Comparison of ENCODE assay signal across 1 cellular context in the genomic region with DNA sequence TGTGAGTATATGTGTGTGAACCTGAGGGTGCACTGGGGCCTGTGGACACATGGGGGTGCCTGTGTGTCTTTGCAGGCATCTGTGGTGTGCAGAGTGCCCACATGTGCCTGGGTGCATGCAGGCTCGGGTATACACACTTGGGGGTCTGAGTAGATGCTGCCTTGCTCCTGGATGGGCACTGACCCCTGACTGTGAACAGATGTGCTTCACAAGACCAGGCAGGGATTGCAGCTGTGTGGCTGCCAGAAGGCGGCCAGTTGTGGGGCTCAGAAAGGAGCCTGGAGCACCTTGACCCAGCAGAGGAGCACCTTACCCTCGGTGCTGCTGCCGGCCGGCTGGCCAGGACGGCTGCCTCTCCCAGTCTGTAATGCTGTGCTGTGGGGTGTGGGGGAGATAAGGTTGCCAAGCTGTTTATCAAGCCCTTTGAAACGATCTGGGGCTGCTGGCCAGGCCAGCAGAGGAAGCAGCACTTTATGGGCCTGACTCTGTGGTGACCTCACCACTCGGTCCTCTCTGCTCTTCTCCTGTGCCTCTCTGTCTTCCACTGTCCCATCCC.
TF ChIP-seq lines count a peak whose summit lies in the region.

No MANE protein-coding gene starts in this region.

TF ChIP-seq in K562, 482 proteins besides CTCF, POLR2A, EP300 and RAD21 (continued from another document and continues in another):
- TF ChIP-seq, protein P1, sequence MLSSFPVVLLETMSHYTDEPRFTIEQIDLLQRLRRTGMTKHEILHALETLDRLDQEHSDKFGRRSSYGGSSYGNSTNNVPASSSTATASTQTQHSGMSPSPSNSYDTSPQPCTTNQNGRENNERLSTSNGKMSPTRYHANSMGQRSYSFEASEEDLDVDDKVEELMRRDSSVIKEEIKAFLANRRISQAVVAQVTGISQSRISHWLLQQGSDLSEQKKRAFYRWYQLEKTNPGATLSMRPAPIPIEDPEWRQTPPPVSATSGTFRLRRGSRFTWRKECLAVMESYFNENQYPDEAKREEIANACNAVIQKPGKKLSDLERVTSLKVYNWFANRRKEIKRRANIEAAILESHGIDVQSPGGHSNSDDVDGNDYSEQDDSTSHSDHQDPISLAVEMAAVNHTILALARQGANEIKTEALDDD (IDR thresholded peaks at IDR 0.05) = no peak
- TF ChIP-seq FOXM1 (IDR thresholded peaks at IDR 0.05; ENCODE audit: low read depth) = peak; percentile 33; the same call in 1 of the 2 replicates
- no peak for TF ChIP-seq FOXM1 (CRISPR knock-in tag; IDR thresholded peaks at IDR 0.05; ENCODE audit: low read depth)
- TF ChIP-seq CSDE1 (IDR thresholded peaks at IDR 0.05) = no peak
- peak; percentile 76 for TF ChIP-seq HMGN3 (IDR thresholded peaks at IDR 0.05; ENCODE audit: borderline replicate concordance, extremely low read depth, insufficient read length, low read depth, low read length)
- TF ChIP-seq ELF1 (tag; IDR thresholded peaks at IDR 0.05) = no peak
- TF ChIP-seq, protein P2, sequence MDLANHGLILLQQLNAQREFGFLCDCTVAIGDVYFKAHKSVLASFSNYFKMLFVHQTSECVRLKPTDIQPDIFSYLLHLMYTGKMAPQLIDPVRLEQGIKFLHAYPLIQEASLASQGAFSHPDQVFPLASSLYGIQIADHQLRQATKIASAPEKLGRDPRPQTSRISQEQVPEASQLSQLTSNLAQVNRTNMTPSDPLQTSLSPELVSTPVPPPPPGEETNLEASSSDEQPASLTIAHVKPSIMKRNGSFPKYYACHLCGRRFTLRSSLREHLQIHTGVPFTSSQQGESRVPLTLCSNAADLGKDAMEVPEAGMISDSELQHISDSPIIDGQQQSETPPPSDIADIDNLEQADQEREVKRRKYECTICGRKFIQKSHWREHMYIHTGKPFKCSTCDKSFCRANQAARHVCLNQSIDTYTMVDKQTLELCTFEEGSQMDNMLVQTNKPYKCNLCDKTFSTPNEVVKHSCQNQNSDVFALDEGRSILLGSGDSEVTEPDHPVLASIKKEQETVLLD (IDR thresholded peaks at IDR 0.05) = 0 out of 2 replicates have a peak, but pooled peaks have one; percentile 33
- TF ChIP-seq EHMT2 (IDR thresholded peaks at IDR 0.05) = no peak
- TF ChIP-seq KDM2B (CRISPR knock-in tag; IDR thresholded peaks at IDR 0.05) = no peak
- no peak for TF ChIP-seq SMC3 (conservative IDR thresholded peaks at IDR 0.05; ENCODE audit: insufficient read depth, low read depth, low read length)
- TF ChIP-seq ZNF3 (CRISPR knock-in tag; IDR thresholded peaks at IDR 0.05) = no peak
- TF ChIP-seq, protein P3, sequence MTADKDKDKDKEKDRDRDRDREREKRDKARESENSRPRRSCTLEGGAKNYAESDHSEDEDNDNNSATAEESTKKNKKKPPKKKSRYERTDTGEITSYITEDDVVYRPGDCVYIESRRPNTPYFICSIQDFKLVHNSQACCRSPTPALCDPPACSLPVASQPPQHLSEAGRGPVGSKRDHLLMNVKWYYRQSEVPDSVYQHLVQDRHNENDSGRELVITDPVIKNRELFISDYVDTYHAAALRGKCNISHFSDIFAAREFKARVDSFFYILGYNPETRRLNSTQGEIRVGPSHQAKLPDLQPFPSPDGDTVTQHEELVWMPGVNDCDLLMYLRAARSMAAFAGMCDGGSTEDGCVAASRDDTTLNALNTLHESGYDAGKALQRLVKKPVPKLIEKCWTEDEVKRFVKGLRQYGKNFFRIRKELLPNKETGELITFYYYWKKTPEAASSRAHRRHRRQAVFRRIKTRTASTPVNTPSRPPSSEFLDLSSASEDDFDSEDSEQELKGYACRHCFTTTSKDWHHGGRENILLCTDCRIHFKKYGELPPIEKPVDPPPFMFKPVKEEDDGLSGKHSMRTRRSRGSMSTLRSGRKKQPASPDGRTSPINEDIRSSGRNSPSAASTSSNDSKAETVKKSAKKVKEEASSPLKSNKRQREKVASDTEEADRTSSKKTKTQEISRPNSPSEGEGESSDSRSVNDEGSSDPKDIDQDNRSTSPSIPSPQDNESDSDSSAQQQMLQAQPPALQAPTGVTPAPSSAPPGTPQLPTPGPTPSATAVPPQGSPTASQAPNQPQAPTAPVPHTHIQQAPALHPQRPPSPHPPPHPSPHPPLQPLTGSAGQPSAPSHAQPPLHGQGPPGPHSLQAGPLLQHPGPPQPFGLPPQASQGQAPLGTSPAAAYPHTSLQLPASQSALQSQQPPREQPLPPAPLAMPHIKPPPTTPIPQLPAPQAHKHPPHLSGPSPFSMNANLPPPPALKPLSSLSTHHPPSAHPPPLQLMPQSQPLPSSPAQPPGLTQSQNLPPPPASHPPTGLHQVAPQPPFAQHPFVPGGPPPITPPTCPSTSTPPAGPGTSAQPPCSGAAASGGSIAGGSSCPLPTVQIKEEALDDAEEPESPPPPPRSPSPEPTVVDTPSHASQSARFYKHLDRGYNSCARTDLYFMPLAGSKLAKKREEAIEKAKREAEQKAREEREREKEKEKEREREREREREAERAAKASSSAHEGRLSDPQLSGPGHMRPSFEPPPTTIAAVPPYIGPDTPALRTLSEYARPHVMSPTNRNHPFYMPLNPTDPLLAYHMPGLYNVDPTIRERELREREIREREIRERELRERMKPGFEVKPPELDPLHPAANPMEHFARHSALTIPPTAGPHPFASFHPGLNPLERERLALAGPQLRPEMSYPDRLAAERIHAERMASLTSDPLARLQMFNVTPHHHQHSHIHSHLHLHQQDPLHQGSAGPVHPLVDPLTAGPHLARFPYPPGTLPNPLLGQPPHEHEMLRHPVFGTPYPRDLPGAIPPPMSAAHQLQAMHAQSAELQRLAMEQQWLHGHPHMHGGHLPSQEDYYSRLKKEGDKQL (CRISPR knock-in tag; IDR thresholded peaks at IDR 0.05; ENCODE audit: borderline replicate concordance) = no peak
- peak; percentile 78 to 80 for TF ChIP-seq TRIM24 (IDR thresholded peaks at IDR 0.05)
- TF ChIP-seq, protein P4, sequence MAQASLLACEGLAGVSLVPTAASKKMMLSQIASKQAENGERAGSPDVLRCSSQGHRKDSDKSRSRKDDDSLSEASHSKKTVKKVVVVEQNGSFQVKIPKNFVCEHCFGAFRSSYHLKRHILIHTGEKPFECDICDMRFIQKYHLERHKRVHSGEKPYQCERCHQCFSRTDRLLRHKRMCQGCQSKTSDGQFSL (CRISPR knock-in tag; IDR thresholded peaks at IDR 0.05) = peak; percentile 62
- TF ChIP-seq, protein P4 (tag; IDR thresholded peaks at IDR 0.05) = no peak
- TF ChIP-seq ZNF212 (CRISPR knock-in tag; IDR thresholded peaks at IDR 0.05) = no peak
- TF ChIP-seq ZBTB1 (CRISPR knock-in tag; IDR thresholded peaks at IDR 0.05; ENCODE audit: borderline replicate concordance, low read depth) = no peak
- TF ChIP-seq KLF16 (IDR thresholded peaks at IDR 0.05) = peak; percentile 88
- peak; percentile 83 for TF ChIP-seq TAL1 (IDR thresholded peaks at IDR 0.05)
- TF ChIP-seq, protein P5, sequence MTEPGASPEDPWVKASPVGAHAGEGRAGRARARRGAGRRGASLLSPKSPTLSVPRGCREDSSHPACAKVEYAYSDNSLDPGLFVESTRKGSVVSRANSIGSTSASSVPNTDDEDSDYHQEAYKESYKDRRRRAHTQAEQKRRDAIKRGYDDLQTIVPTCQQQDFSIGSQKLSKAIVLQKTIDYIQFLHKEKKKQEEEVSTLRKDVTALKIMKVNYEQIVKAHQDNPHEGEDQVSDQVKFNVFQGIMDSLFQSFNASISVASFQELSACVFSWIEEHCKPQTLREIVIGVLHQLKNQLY (CRISPR knock-in tag; conservative IDR thresholded peaks at IDR 0.05) = 0 out of 4 replicates have a peak, but pooled peaks of 1 of the 2 experiments have one; percentile 21
- peak; percentile 37; the same call in 1 of the 2 replicates for TF ChIP-seq NCOA1 (IDR thresholded peaks at IDR 0.05; ENCODE audit: low read depth)
- peak; percentile 65 for TF ChIP-seq LEF1 (IDR thresholded peaks at IDR 0.05)
- TF ChIP-seq TAF1 (IDR thresholded peaks at IDR 0.05; ENCODE audit: control insufficient read depth, extremely low read depth, insufficient read depth, low read length, severe bottlenecking) = peak; percentile 29
- TF ChIP-seq CCAR2 (IDR thresholded peaks at IDR 0.05; ENCODE audit: low read depth, low read length) = no peak
- peak; percentile 39 for TF ChIP-seq MEIS2 (IDR thresholded peaks at IDR 0.05; ENCODE audit: partially characterized antibody)
- no peak for TF ChIP-seq C11orf30 (IDR thresholded peaks at IDR 0.05; ENCODE audit: low read depth)
- no peak for TF ChIP-seq ZNF780A (CRISPR knock-in tag; IDR thresholded peaks at IDR 0.05)
- TF ChIP-seq, protein P6, sequence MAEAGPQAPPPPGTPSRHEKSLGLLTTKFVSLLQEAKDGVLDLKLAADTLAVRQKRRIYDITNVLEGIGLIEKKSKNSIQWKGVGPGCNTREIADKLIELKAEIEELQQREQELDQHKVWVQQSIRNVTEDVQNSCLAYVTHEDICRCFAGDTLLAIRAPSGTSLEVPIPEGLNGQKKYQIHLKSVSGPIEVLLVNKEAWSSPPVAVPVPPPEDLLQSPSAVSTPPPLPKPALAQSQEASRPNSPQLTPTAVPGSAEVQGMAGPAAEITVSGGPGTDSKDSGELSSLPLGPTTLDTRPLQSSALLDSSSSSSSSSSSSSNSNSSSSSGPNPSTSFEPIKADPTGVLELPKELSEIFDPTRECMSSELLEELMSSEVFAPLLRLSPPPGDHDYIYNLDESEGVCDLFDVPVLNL (CRISPR knock-in tag; IDR thresholded peaks at IDR 0.05; ENCODE audit: low read depth) = no peak
- TF ChIP-seq NFRKB (IDR thresholded peaks at IDR 0.05; ENCODE audit: low read depth) = no peak
- TF ChIP-seq, protein P7, sequence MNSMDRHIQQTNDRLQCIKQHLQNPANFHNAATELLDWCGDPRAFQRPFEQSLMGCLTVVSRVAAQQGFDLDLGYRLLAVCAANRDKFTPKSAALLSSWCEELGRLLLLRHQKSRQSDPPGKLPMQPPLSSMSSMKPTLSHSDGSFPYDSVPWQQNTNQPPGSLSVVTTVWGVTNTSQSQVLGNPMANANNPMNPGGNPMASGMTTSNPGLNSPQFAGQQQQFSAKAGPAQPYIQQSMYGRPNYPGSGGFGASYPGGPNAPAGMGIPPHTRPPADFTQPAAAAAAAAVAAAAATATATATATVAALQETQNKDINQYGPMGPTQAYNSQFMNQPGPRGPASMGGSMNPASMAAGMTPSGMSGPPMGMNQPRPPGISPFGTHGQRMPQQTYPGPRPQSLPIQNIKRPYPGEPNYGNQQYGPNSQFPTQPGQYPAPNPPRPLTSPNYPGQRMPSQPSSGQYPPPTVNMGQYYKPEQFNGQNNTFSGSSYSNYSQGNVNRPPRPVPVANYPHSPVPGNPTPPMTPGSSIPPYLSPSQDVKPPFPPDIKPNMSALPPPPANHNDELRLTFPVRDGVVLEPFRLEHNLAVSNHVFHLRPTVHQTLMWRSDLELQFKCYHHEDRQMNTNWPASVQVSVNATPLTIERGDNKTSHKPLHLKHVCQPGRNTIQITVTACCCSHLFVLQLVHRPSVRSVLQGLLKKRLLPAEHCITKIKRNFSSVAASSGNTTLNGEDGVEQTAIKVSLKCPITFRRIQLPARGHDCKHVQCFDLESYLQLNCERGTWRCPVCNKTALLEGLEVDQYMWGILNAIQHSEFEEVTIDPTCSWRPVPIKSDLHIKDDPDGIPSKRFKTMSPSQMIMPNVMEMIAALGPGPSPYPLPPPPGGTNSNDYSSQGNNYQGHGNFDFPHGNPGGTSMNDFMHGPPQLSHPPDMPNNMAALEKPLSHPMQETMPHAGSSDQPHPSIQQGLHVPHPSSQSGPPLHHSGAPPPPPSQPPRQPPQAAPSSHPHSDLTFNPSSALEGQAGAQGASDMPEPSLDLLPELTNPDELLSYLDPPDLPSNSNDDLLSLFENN (IDR thresholded peaks at IDR 0.05; ENCODE audit: low read depth in 2 of 2, low read length in 2 of 2) = peak in 1 of 2 experiments; percentile 77; a peak in 1 of 4 replicates
- no peak; the same call in 1 of the 2 replicates for TF ChIP-seq KLF1 (tag; IDR thresholded peaks at IDR 0.05)
- TF ChIP-seq ZNF766 (CRISPR knock-in tag; conservative IDR thresholded peaks at IDR 0.05) = peak; percentile 29; the same call in 1 of the 2 replicates
- TF ChIP-seq CREB1 (IDR thresholded peaks at IDR 0.05) = 0 out of 2 replicates have a peak, but pooled peaks have one; percentile 27
- TF ChIP-seq CREB1 (CRISPR knock-in tag; IDR thresholded peaks at IDR 0.05) = no peak
- TF ChIP-seq TCF7 (IDR thresholded peaks at IDR 0.05; ENCODE audit: borderline replicate concordance) = no peak
- TF ChIP-seq JUND (IDR thresholded peaks at IDR 0.05; ENCODE audit: borderline replicate concordance, low read depth, low read length) = peak; percentile 90
- peak; percentile 84; the same call in 1 of the 3 replicates for TF ChIP-seq JUND (tag; IDR thresholded peaks at IDR 0.05; ENCODE audit: borderline replicate concordance, low read depth, low read length)
- TF ChIP-seq ATF7 (IDR thresholded peaks at IDR 0.05) = peak; percentile 90
- TF ChIP-seq, protein P8, sequence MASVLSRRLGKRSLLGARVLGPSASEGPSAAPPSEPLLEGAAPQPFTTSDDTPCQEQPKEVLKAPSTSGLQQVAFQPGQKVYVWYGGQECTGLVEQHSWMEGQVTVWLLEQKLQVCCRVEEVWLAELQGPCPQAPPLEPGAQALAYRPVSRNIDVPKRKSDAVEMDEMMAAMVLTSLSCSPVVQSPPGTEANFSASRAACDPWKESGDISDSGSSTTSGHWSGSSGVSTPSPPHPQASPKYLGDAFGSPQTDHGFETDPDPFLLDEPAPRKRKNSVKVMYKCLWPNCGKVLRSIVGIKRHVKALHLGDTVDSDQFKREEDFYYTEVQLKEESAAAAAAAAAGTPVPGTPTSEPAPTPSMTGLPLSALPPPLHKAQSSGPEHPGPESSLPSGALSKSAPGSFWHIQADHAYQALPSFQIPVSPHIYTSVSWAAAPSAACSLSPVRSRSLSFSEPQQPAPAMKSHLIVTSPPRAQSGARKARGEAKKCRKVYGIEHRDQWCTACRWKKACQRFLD (CRISPR knock-in tag; IDR thresholded peaks at IDR 0.05) = 0 out of 2 replicates have a peak, but pooled peaks have one; percentile 56
- peak; percentile 55; the same call in 1 of the 2 replicates for TF ChIP-seq ZNF589 (CRISPR knock-in tag; IDR thresholded peaks at IDR 0.05; ENCODE audit: low read depth)
- TF ChIP-seq WHSC1 (IDR thresholded peaks at IDR 0.05; ENCODE audit: low read length) = no peak
